ENCODE assay signal across 25 cellular contexts in genomic region chr6:71079707-71080106, GRCh38.
DNase-seq lines count a peak whose midpoint lies in the region; ATAC-seq lines count a peak whose summit lies in the region.
"Had no signal": no experiment of that assay in that cellular context is flagged by ENCODE, and none has a peak within 500 bp of the region (broad histone marks: within the 10 kb centered on the region; RNA-seq: fewer than 3 reads in every experiment).

No MANE protein-coding gene starts in this region.

- in situ Hi-C loops in GM23248 (cut with MboI), result no loop called here

- H3K9me3 ChIP-seq in GM23248 (ENCODE audit: low read depth), result no peaks in the 10 kb centered on the region
- H3K9me3 ChIP-seq: adrenal gland, Peyer's patch had no signal

- peaks cover 20% of the 10 kb centered on the region; the same call in 1 of the 2 replicates for H3F3A ChIP-seq in GM23248 (ENCODE audit: insufficient read depth)

- H3K79me2 ChIP-seq in GM23248 (ENCODE audit: insufficient read depth), result no peaks in the 10 kb centered on the region
- H3K79me2 ChIP-seq: hepatocyte had no signal

- WGBS in GM23248 (ENCODE audit: low coverage in 1 of 2, low lambda C conversion rate in 2 of 2, missing lambda C conversion rate in 2 of 2), 2 experiments, result 57 to 59% methylated on average over 1 of the region's 1 CpG

- no peak overlapping the region for H3K4me3 ChIP-seq in GM23248
- H3K4me3 ChIP-seq: adrenal gland, hepatocyte, K562, lung, Peyer's patch, stomach had no signal

- no peak overlapping the region for H3K4me2 ChIP-seq in GM23248 (ENCODE audit: unreplicated experiment)
- H3K4me2 ChIP-seq: hepatocyte, SK-N-SH had no signal

- no peak for ATAC-seq in HG03432 (IDR thresholded peaks at IDR 0.05; ENCODE audit: unreplicated experiment)
- ATAC-seq in GM18868 (IDR thresholded peaks at IDR 0.05; ENCODE audit: unreplicated experiment), result no peak
- ATAC-seq: effector memory CD8-positive, alpha-beta T cell; HCT116; K562 had no signal

- no peaks in the 10 kb centered on the region for H3K36me3 ChIP-seq in GM23248 (ENCODE audit: low read depth)
- H3K36me3 ChIP-seq: adrenal gland, Peyer's patch, stomach had no signal

- DNase-seq in GM23248 (peak; percentile 55), RKO (ENCODE audit: low spot score) (peak; percentile 9), fibroblast of gingiva (ENCODE audit: low read depth) (peak; percentile 14), non-pigmented ciliary epithelial cell (ENCODE audit: low read depth) (peak; percentile 47), H4 (ENCODE audit: low spot score) (no peak)
- DNase-seq: activated CD4-positive, alpha-beta T cell treated with anti-CD3 and anti-CD28 coated beads, Interleukin-2, amount 50 U/mL, for 4 hours; activated gamma-delta T cell treated with Interleukin-2 at 50 U/mL for 16 hours; adrenal gland; DMS79; effector memory CD8-positive, alpha-beta T cell; islet precursor cell; NCI-H187; NK-92 treated with Interleukin-12 subunit alpha and Interleukin-12 subunit beta, amount 100 ng/mL, for 24 hours; occipital lobe; Peyer's patch; SK-N-SH; stimulated activated CD4-positive, alpha-beta T cell treated with anti-CD3 and anti-CD28 coated beads, Interleukin-12 subunit alpha, Interleukin-12 subunit beta, amount 100 ng/mL, for 4 hours; stomach; trophoblast cell had no signal

- no peaks in the 10 kb centered on the region for H3K9me2 ChIP-seq in GM23248 (ENCODE audit: insufficient read depth)
- H3K9me2 ChIP-seq: SK-N-SH had no signal

- no peak overlapping the region for H3K9ac ChIP-seq in GM23248
- H3K9ac ChIP-seq: SK-N-SH had no signal

- no peaks in the 10 kb centered on the region for H4K20me1 ChIP-seq in GM23248 (ENCODE audit: insufficient read depth)

- no peaks in the 10 kb centered on the region for H3K27me3 ChIP-seq in GM23248 (replicated peaks; ENCODE audit: insufficient read depth)
- H3K27me3 ChIP-seq: adrenal gland, hepatocyte, Peyer's patch, stomach had no signal

- peaks cover 35% of the 10 kb centered on the region for H3K4me1 ChIP-seq in GM23248 (ENCODE audit: insufficient read depth)
- H3K4me1 ChIP-seq: Peyer's patch had no signal

- no peak overlapping the region for H3K27ac ChIP-seq in GM23248
- H3K27ac ChIP-seq: adrenal gland, hepatocyte, Peyer's patch, stomach had no signal

- H2AFZ ChIP-seq in GM23248, result no peak overlapping the region
- H2AFZ ChIP-seq: hepatocyte had no signal
